ENCODE assay signal across 11 cellular contexts in the genomic region with DNA sequence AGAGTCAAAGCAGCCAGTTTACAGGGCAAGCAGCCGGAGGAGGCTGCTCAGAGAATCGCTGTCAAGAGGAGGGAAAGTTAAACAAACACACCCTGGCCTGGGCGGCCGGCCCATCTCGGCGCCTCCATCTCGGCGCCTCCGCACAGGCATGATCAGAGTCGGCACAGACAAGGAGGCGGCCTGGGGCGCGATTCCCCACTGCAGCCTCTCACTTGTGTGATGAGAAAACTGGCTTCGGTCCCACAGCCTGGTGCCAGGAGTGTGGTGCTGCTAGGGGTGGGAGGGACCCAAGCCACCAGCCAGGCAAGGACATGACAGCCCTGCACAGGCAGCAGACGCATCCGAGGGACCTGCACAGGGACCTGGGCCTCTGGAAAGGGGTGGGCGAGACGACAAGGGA. TPM values are rescaled to one million over a fixed set of nuclear protein-coding genes. Genes with fewer than 3 reads are reported as not detected.
DNase-seq lines count a peak whose midpoint lies in the region; ATAC-seq and TF ChIP-seq lines count a peak whose summit lies in the region.
"Had no signal": no experiment of that assay in that cellular context is flagged by ENCODE, and none has a peak within 500 bp of the region (broad histone marks: within the 10 kb centered on the region; RNA-seq: fewer than 3 reads in every experiment).

No MANE protein-coding gene starts in this region.

- ATAC-seq in lower lobe of right lung: peak; percentile 77 to 84
- peak; percentile 82 for ATAC-seq in upper lobe of right lung
- ATAC-seq in WTC11: no peak

- intact Hi-C loops in lower lobe of right lung (cut with DNase I): no loop called here
- intact Hi-C loops in upper lobe of right lung (cut with DNase I): no loop called here

- no peaks in the 10 kb centered on the region for H3K27me3 Mint-ChIP-seq in WTC11 (ENCODE audit: low read depth)

- H3K27me3 ChIP-seq in lower lobe of right lung (ENCODE audit: low read depth) (no peaks in the 10 kb centered on the region), upper lobe of right lung (no peaks in the 10 kb centered on the region)

- POLR2A ChIA-PET in WTC11 (lab: Charles Lee): no interaction called here

- no peak overlapping the region for H3K4me3 Mint-ChIP-seq in WTC11
- H3K4me3 Mint-ChIP-seq: T-helper 2 cell treated with Interferon-gamma antibody and Interleukin-4, amounts not matched to agents 5 μg/mL and 100 μg/mL, for 36 hours had no signal

- H3K4me3 ChIP-seq in lower lobe of right lung (peak overlapping the region; percentile 41), upper lobe of right lung (peak overlapping the region; percentile 35)
- H3K4me3 ChIP-seq: GM23248 had no signal

- DNase-seq in NCI-H510A treated with DMSO at 0.1 percent for 48 hours (lab: John Stamatoyannopoulos, UW) (peak; percentile 39), NCI-H510A (lab: John Stamatoyannopoulos, UW) (no peak), cerebellum (ENCODE audit: low spot score) (peak; percentile 44), lower lobe of right lung (peak; percentile 74), upper lobe of right lung (peak; percentile 84), WTC11 (ENCODE audit: low spot score) (no peak), epidermal melanocyte (ENCODE audit: insufficient read length, low spot score) (no peak), NK-92 (lab: John Stamatoyannopoulos, UW; ENCODE audit: unreplicated experiment) (no peak)
- DNase-seq: ACHN, GM23248 had no signal

- H3K9me3 Mint-ChIP-seq in WTC11: no peaks in the 10 kb centered on the region
- H3K9me3 Mint-ChIP-seq: T-helper 2 cell treated with Interferon-gamma antibody and Interleukin-4, amounts not matched to agents 5 μg/mL and 100 μg/mL, for 36 hours had no signal

- H3K4me1 ChIP-seq in lower lobe of right lung (peaks cover 27% of the 10 kb centered on the region), upper lobe of right lung (peaks cover 11% of the 10 kb centered on the region)

- no peaks in the 10 kb centered on the region for H3K4me1 Mint-ChIP-seq in WTC11

- peak overlapping the region; percentile 66 for H3K27ac ChIP-seq in lower lobe of right lung
- peak overlapping the region; percentile 65 for H3K27ac ChIP-seq in upper lobe of right lung
- H3K27ac ChIP-seq: GM23248 had no signal

- CTCF ChIA-PET in WTC11 (lab: Charles Lee): no interaction called here

- TF ChIP-seq CTCF in lower lobe of right lung (IDR thresholded peaks at IDR 0.05) (no peak), upper lobe of right lung (IDR thresholded peaks at IDR 0.05) (no peak), WTC11 (IDR thresholded peaks at IDR 0.05) (no peak)

- H3K36me3 ChIP-seq in lower lobe of right lung (peaks cover 87% of the 10 kb centered on the region), upper lobe of right lung (peaks cover 66% of the 10 kb centered on the region)

- peaks cover 28% of the 10 kb centered on the region for H3K36me3 Mint-ChIP-seq in WTC11

- no peak overlapping the region for H3K27ac Mint-ChIP-seq in WTC11
- H3K27ac Mint-ChIP-seq: T-helper 2 cell treated with Interferon-gamma antibody and Interleukin-4, amounts not matched to agents 5 μg/mL and 100 μg/mL, for 36 hours had no signal

- H3K9me3 ChIP-seq in lower lobe of right lung: no peaks in the 10 kb centered on the region
- no peaks in the 10 kb centered on the region for H3K9me3 ChIP-seq in upper lobe of right lung

TF ChIP-seq in WTC11, 78 proteins besides CTCF, POLR2A, EP300 and RAD21:
- no peak for TF ChIP-seq MXD4 (CRISPR knock-in tag; IDR thresholded peaks at IDR 0.05; ENCODE audit: borderline replicate concordance)
- TF ChIP-seq GRHL2 (CRISPR knock-in tag; IDR thresholded peaks at IDR 0.05; ENCODE audit: insufficient replicate concordance, severe bottlenecking): no peak
- TF ChIP-seq SMAD4 (CRISPR knock-in tag; IDR thresholded peaks at IDR 0.05): no peak
- TF ChIP-seq, protein P1, sequence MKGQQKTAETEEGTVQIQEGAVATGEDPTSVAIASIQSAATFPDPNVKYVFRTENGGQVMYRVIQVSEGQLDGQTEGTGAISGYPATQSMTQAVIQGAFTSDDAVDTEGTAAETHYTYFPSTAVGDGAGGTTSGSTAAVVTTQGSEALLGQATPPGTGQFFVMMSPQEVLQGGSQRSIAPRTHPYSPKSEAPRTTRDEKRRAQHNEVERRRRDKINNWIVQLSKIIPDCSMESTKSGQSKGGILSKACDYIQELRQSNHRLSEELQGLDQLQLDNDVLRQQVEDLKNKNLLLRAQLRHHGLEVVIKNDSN (CRISPR knock-in tag; IDR thresholded peaks at IDR 0.05): no peak
- no peak for TF ChIP-seq SOX15 (CRISPR knock-in tag; IDR thresholded peaks at IDR 0.05)
- TF ChIP-seq CREM (CRISPR knock-in tag; IDR thresholded peaks at IDR 0.05): no peak
- TF ChIP-seq, protein P2, sequence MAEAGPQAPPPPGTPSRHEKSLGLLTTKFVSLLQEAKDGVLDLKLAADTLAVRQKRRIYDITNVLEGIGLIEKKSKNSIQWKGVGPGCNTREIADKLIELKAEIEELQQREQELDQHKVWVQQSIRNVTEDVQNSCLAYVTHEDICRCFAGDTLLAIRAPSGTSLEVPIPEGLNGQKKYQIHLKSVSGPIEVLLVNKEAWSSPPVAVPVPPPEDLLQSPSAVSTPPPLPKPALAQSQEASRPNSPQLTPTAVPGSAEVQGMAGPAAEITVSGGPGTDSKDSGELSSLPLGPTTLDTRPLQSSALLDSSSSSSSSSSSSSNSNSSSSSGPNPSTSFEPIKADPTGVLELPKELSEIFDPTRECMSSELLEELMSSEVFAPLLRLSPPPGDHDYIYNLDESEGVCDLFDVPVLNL (CRISPR knock-in tag; IDR thresholded peaks at IDR 0.05; ENCODE audit: borderline replicate concordance, low read depth): no peak
- TF ChIP-seq OVOL2 (CRISPR knock-in tag; IDR thresholded peaks at IDR 0.05; ENCODE audit: borderline replicate concordance): no peak
- TF ChIP-seq NR2C2 (CRISPR knock-in tag; IDR thresholded peaks at IDR 0.05): no peak
- TF ChIP-seq, protein P3, sequence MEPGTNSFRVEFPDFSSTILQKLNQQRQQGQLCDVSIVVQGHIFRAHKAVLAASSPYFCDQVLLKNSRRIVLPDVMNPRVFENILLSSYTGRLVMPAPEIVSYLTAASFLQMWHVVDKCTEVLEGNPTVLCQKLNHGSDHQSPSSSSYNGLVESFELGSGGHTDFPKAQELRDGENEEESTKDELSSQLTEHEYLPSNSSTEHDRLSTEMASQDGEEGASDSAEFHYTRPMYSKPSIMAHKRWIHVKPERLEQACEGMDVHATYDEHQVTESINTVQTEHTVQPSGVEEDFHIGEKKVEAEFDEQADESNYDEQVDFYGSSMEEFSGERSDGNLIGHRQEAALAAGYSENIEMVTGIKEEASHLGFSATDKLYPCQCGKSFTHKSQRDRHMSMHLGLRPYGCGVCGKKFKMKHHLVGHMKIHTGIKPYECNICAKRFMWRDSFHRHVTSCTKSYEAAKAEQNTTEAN (CRISPR knock-in tag; IDR thresholded peaks at IDR 0.05): no peak
TF ChIP-seq in WTC11: peak in this region for 0.

RNA-seq across cellular contexts. Expression of a gene that starts 17.7 kb away (rescaled TPM):
- total RNA-seq in cerebellum (20.4 TPM), lower lobe of right lung (98.1 TPM), upper lobe of right lung (87.3 TPM), WTC11 (2021) (47.0 to 62.4 TPM (median 53.9 TPM) in 3 replicates)

RNA-seq across cellular contexts. Expression of a gene that starts 38.3 kb away (rescaled TPM):
- 15.7 TPM for total RNA-seq in cerebellum
- total RNA-seq in lower lobe of right lung: 24.3 TPM
- 32.6 TPM for total RNA-seq in upper lobe of right lung
- total RNA-seq in WTC11 (2021): 58.6 to 73.0 TPM (median 59.9 TPM) in 3 replicates

RNA-seq across cellular contexts. Expression of a gene that starts 38.6 kb away (rescaled TPM):
- total RNA-seq in cerebellum (9.8 TPM), lower lobe of right lung (43.2 TPM), upper lobe of right lung (40.2 TPM), WTC11 (2021) (32.2 to 40.7 TPM (median 35.4 TPM) in 3 replicates)

RNA-seq across cellular contexts. Expression of a gene that starts 54.7 kb away (rescaled TPM):
- total RNA-seq in cerebellum (13.3 TPM), lower lobe of right lung (8.3 TPM), upper lobe of right lung (7.5 TPM), WTC11 (2021) (32.4 to 35.2 TPM (median 34.3 TPM) in 3 replicates)

Comparison
In these comparisons a context has a peak if more than half of its experiments do, and no peak if none do; other contexts are left out.
1. DNase-seq: peak in NCI-H510A treated with DMSO at 0.1 percent for 48 hours (single experiment), cerebellum (single experiment), lower lobe of right lung (single experiment) and upper lobe of right lung (single experiment); none in NCI-H510A (single experiment), WTC11 (single experiment), epidermal melanocyte (single experiment) and NK-92 (single experiment).